ENCODE assay signal across 6 cellular contexts in genomic region chr9:31326883-31327282, GRCh38.
A peak's percentile ranks its signal among the peaks of the same experiment; 100 is the strongest.
DNase-seq lines count a peak whose midpoint lies in the region; ATAC-seq and TF ChIP-seq lines count a peak whose summit lies in the region.
"Not testable (repeated sequence)": the region's sequence is repeated elsewhere in the genome, so short reads cannot be mapped to it uniquely, and the experiment has no call there.

No MANE protein-coding gene starts in this region.

- not testable (repeated sequence) for TF ChIP-seq CTCF in CD4-positive, alpha-beta T cell (IDR thresholded peaks at IDR 0.05)

- H3K36me3 Mint-ChIP-seq in CD4-positive, alpha-beta T cell (ENCODE audit: low read depth); CD8-positive, alpha-beta memory T cell; T-helper 17 cell (ENCODE audit: low read depth); central memory CD8-positive, alpha-beta T cell (ENCODE audit: insufficient read depth); naive thymus-derived CD8-positive, alpha-beta T cell: not testable (repeated sequence)

- H3K9me3 ChIP-seq in CD4-positive, alpha-beta T cell (ENCODE audit: control insufficient read depth, low read length); CD8-positive, alpha-beta memory T cell (ENCODE audit: low read length); T-helper 17 cell (ENCODE audit: control insufficient read depth, low read length, poor library complexity, severe bottlenecking): not testable (repeated sequence)

- peaks cover 23% of the 10 kb centered on the region for H3K4me1 ChIP-seq in CD8-positive, alpha-beta memory T cell (ENCODE audit: insufficient read depth, low read length)

- not testable (repeated sequence) for H3K4me3 Mint-ChIP-seq in CD4-positive, alpha-beta T cell; CD8-positive, alpha-beta memory T cell; T-helper 17 cell; central memory CD8-positive, alpha-beta T cell; stimulated activated naive CD8-positive, alpha-beta T cell treated with anti-CD3 and anti-CD28 coated beads, Interleukin-15, amount 100 ng/mL, for 72 hours
- peak overlapping the region in 1 of 10 donors; percentile 8 for H3K4me3 Mint-ChIP-seq in naive thymus-derived CD8-positive, alpha-beta T cell

- not testable (repeated sequence) for H3K9me3 Mint-ChIP-seq in CD4-positive, alpha-beta T cell; CD8-positive, alpha-beta memory T cell; central memory CD8-positive, alpha-beta T cell
- H3K9me3 Mint-ChIP-seq in naive thymus-derived CD8-positive, alpha-beta T cell = peaks cover 0 to 21% (median 0%) of the 10 kb centered on the region in 9 donors
- peaks cover 18 to 22% of the 10 kb centered on the region in 2 donors for H3K9me3 Mint-ChIP-seq in stimulated activated naive CD8-positive, alpha-beta T cell treated with anti-CD3 and anti-CD28 coated beads, Interleukin-15, amount 100 ng/mL, for 72 hours

- not testable (repeated sequence) for H3K27me3 Mint-ChIP-seq in CD4-positive, alpha-beta T cell; CD8-positive, alpha-beta memory T cell; T-helper 17 cell; central memory CD8-positive, alpha-beta T cell; naive thymus-derived CD8-positive, alpha-beta T cell; stimulated activated naive CD8-positive, alpha-beta T cell treated with anti-CD3 and anti-CD28 coated beads, Interleukin-15, amount 100 ng/mL, for 72 hours

- peaks cover 41% of the 10 kb centered on the region for H3K4me1 Mint-ChIP-seq in CD4-positive, alpha-beta T cell (ENCODE audit: low read depth)
- peaks cover 36 to 45% (median 40%) of the 10 kb centered on the region in 3 donors for H3K4me1 Mint-ChIP-seq in CD8-positive, alpha-beta memory T cell
- peaks cover 17% of the 10 kb centered on the region for H3K4me1 Mint-ChIP-seq in T-helper 17 cell
- peaks cover 37% of the 10 kb centered on the region for H3K4me1 Mint-ChIP-seq in central memory CD8-positive, alpha-beta T cell
- H3K4me1 Mint-ChIP-seq in naive thymus-derived CD8-positive, alpha-beta T cell = peaks cover 25 to 43% (median 39%) of the 10 kb centered on the region in 4 donors
- peaks cover 12% of the 10 kb centered on the region for H3K4me1 Mint-ChIP-seq in stimulated activated naive CD8-positive, alpha-beta T cell treated with anti-CD3 and anti-CD28 coated beads, Interleukin-15, amount 100 ng/mL, for 72 hours

- not testable (repeated sequence) for H3K36me3 ChIP-seq in CD8-positive, alpha-beta memory T cell (ENCODE audit: insufficient read depth, low read length)

- POLR2A ChIA-PET in CD4-positive, alpha-beta T cell (lab: Charles Lee); CD8-positive, alpha-beta memory T cell (lab: Charles Lee); naive thymus-derived CD8-positive, alpha-beta T cell (lab: Charles Lee): not testable (repeated sequence)

- not testable (repeated sequence) for H3K27me3 ChIP-seq in CD4-positive, alpha-beta T cell (ENCODE audit: control insufficient read depth, insufficient read depth, low read length); CD8-positive, alpha-beta memory T cell (ENCODE audit: insufficient read depth, low read length, poor library complexity, severe bottlenecking)

- ATAC-seq in CD4-positive, alpha-beta T cell (ENCODE audit: poor library complexity); T-helper 17 cell; central memory CD8-positive, alpha-beta T cell (replicated peaks; ENCODE audit: extremely low read depth, poor library complexity, severe bottlenecking); naive thymus-derived CD8-positive, alpha-beta T cell; stimulated activated naive CD8-positive, alpha-beta T cell treated with anti-CD3 and anti-CD28 coated beads, Interleukin-15, amount 100 ng/mL, for 72 hours: not testable (repeated sequence)

- peak overlapping the region; percentile 48 for H3K27ac Mint-ChIP-seq in CD4-positive, alpha-beta T cell
- H3K27ac Mint-ChIP-seq in CD8-positive, alpha-beta memory T cell = peak overlapping the region in 6 of 8 donors; percentile 4 to 83 (median 29)
- peak overlapping the region; percentile 1 for H3K27ac Mint-ChIP-seq in T-helper 17 cell
- peak overlapping the region; percentile 23 for H3K27ac Mint-ChIP-seq in central memory CD8-positive, alpha-beta T cell (ENCODE audit: low read depth)
- peak overlapping the region in 9 of 10 donors; percentile 8 to 91 (median 63) for H3K27ac Mint-ChIP-seq in naive thymus-derived CD8-positive, alpha-beta T cell
- H3K27ac Mint-ChIP-seq in stimulated activated naive CD8-positive, alpha-beta T cell treated with anti-CD3 and anti-CD28 coated beads, Interleukin-15, amount 100 ng/mL, for 72 hours = peak overlapping the region; percentile 41 to 42

- not testable (repeated sequence) for H3K4me3 ChIP-seq in CD8-positive, alpha-beta memory T cell (ENCODE audit: low read length)

- DNase-seq in CD4-positive, alpha-beta T cell; CD8-positive, alpha-beta memory T cell; T-helper 17 cell; central memory CD8-positive, alpha-beta T cell (ENCODE audit: low spot score in 2 of 2); naive thymus-derived CD8-positive, alpha-beta T cell; stimulated activated naive CD8-positive, alpha-beta T cell treated with anti-CD3 and anti-CD28 coated beads, Interleukin-15, amount 100 ng/mL, for 72 hours: not testable (repeated sequence)

- intact Hi-C loops in CD4-positive, alpha-beta T cell (cut with DNase I, micrococcal nuclease) = not testable (repeated sequence)

- not testable (repeated sequence) for H3K27ac ChIP-seq in CD4-positive, alpha-beta T cell (ENCODE audit: low read depth, low read length); CD8-positive, alpha-beta memory T cell (ENCODE audit: low read depth, low read length)

- CTCF ChIA-PET in CD4-positive, alpha-beta T cell (lab: Charles Lee); CD8-positive, alpha-beta memory T cell (lab: Charles Lee): not testable (repeated sequence)

Comparison
In these comparisons a context has a peak if more than half of its experiments do, and no peak if none do; other contexts are left out.
1. H3K27ac Mint-ChIP-seq: peak in every context shown above with its lines; median percentile 63 in naive thymus-derived CD8-positive, alpha-beta T cell; 48 in CD4-positive, alpha-beta T cell; 42 in stimulated activated naive CD8-positive, alpha-beta T cell treated with anti-CD3 and anti-CD28 coated beads, Interleukin-15, amount 100 ng/mL, for 72 hours; 29 in CD8-positive, alpha-beta memory T cell; 23 in central memory CD8-positive, alpha-beta T cell; 1 in T-helper 17 cell.